29 cellular contexts compared by ENCODE assay signal in genomic region chr19:35106291-35106583, GRCh38. TPM values are rescaled to one million over a fixed set of nuclear protein-coding genes. Genes with fewer than 3 reads are reported as not detected.
DNase-seq lines count a peak whose midpoint lies in the region; ATAC-seq and TF ChIP-seq lines count a peak whose summit lies in the region.
"Had no signal": no experiment of that assay in that cellular context is flagged by ENCODE, and none has a peak within 500 bp of the region (broad histone marks: within the 10 kb centered on the region; RNA-seq: fewer than 3 reads in every experiment).

No MANE protein-coding gene starts in this region.

- TF ChIP-seq CTCF in osteoblast (IDR thresholded peaks at IDR 0.05; ENCODE audit: extremely low read depth, low read depth, low read length) (no peak), suprapubic skin (IDR thresholded peaks at IDR 0.05) (no peak)

- peaks cover 4% of the 10 kb centered on the region for H3K9me3 Mint-ChIP-seq in activated CD4-positive, alpha-beta T cell treated with anti-CD3 and anti-CD28 coated beads for 36 hours (ENCODE audit: low read depth)
- H3K9me3 Mint-ChIP-seq in activated CD4-positive, alpha-beta T cell treated with anti-CD3 and anti-CD28 coated beads, Interleukin-2, amount 10 ng/mL, durations not matched to agents 24 days and 14 days, result no peaks in the 10 kb centered on the region
- H3K9me3 Mint-ChIP-seq: activated naive CD4-positive, alpha-beta T cell treated with anti-CD3 and anti-CD28 coated beads for 36 hours; activated T-cell treated with anti-CD3 and anti-CD28 coated beads, Interleukin-2, amount 50 U/mL, for 4 hours; CD4-positive, alpha-beta T cell had no signal

- no peaks in the 10 kb centered on the region for H3K36me3 Mint-ChIP-seq in activated CD4-positive, alpha-beta T cell treated with anti-CD3 and anti-CD28 coated beads for 36 hours (ENCODE audit: low read depth)
- H3K36me3 Mint-ChIP-seq in activated CD4-positive, alpha-beta T cell treated with anti-CD3 and anti-CD28 coated beads, Interleukin-2, amount 10 ng/mL, durations not matched to agents 24 days and 14 days (ENCODE audit: low read depth), result no peaks in the 10 kb centered on the region

- CTCF ChIA-PET in activated CD4-positive, alpha-beta T cell treated with anti-CD3 and anti-CD28 coated beads for 36 hours (lab: Charles Lee), result interaction anchor here (0.6 kb wide), 1 partner anchor 620 kb away, joined by 4 read pairs; no protein-coding TSS in a partner anchor

- H3K27ac Mint-ChIP-seq in activated CD4-positive, alpha-beta T cell treated with anti-CD3 and anti-CD28 coated beads for 36 hours, result peak overlapping the region; percentile 55
- H3K27ac Mint-ChIP-seq in activated CD4-positive, alpha-beta T cell treated with anti-CD3 and anti-CD28 coated beads, Interleukin-2, amount 10 ng/mL, durations not matched to agents 24 days and 14 days, result no peak overlapping the region
- H3K27ac Mint-ChIP-seq: activated naive CD4-positive, alpha-beta T cell treated with anti-CD3 and anti-CD28 coated beads for 36 hours; CD4-positive, alpha-beta T cell; HFFc6; T-helper 1 cell treated with Interleukin-12 subunit alpha and Interleukin-12 subunit beta and Interleukin-4 antibody, amounts not matched to agents 30 μg/mL and 1 μg/mL, for 36 hours had no signal

- H3K9ac ChIP-seq in mesenchymal stem cell (ENCODE audit: low read length), result no peak overlapping the region

- H4K91ac ChIP-seq in mesenchymal stem cell (ENCODE audit: low read length), result no peak overlapping the region

- H3K4me3 Mint-ChIP-seq in activated CD4-positive, alpha-beta T cell treated with anti-CD3 and anti-CD28 coated beads for 36 hours, result no peak overlapping the region
- H3K4me3 Mint-ChIP-seq in activated CD4-positive, alpha-beta T cell treated with anti-CD3 and anti-CD28 coated beads, Interleukin-2, amount 10 ng/mL, durations not matched to agents 24 days and 14 days, result no peak overlapping the region
- H3K4me3 Mint-ChIP-seq: activated naive CD4-positive, alpha-beta T cell treated with anti-CD3 and anti-CD28 coated beads for 36 hours; activated T-cell treated with anti-CD3 and anti-CD28 coated beads, Interleukin-2, amount 50 U/mL, for 4 hours; CD4-positive, alpha-beta T cell; HFFc6; T-helper 1 cell treated with Interleukin-12 subunit alpha and Interleukin-12 subunit beta and Interleukin-4 antibody, amounts not matched to agents 30 μg/mL and 1 μg/mL, for 36 hours had no signal

- no peak overlapping the region for H3K23ac ChIP-seq in mesenchymal stem cell (ENCODE audit: low read length in 2 of 2)

- ATAC-seq in activated CD4-positive, alpha-beta T cell treated with anti-CD3 and anti-CD28 coated beads for 36 hours, result no peak

- H3K27me3 Mint-ChIP-seq in activated CD4-positive, alpha-beta T cell treated with anti-CD3 and anti-CD28 coated beads for 36 hours, result no peaks in the 10 kb centered on the region
- peaks cover 3% of the 10 kb centered on the region for H3K27me3 Mint-ChIP-seq in activated CD4-positive, alpha-beta T cell treated with anti-CD3 and anti-CD28 coated beads, Interleukin-2, amount 10 ng/mL, durations not matched to agents 24 days and 14 days
- H3K27me3 Mint-ChIP-seq: CD4-positive, alpha-beta T cell had no signal

- H2BK12ac ChIP-seq in mesenchymal stem cell (ENCODE audit: low read length in 2 of 2), result no peak overlapping the region

- H2AK5ac ChIP-seq in mesenchymal stem cell (ENCODE audit: low read length, severe bottlenecking), result no peak overlapping the region

- peaks cover 6% of the 10 kb centered on the region for H3K4me1 Mint-ChIP-seq in activated CD4-positive, alpha-beta T cell treated with anti-CD3 and anti-CD28 coated beads for 36 hours
- peaks cover 8% of the 10 kb centered on the region for H3K4me1 Mint-ChIP-seq in activated CD4-positive, alpha-beta T cell treated with anti-CD3 and anti-CD28 coated beads, Interleukin-2, amount 10 ng/mL, durations not matched to agents 24 days and 14 days

- WGBS in suprapubic skin, result 69% methylated on average over 7 of the region's 9 CpGs
- 96% methylated on average over 9 of the region's 9 CpGs for WGBS in mesenchymal stem cell

- no peak overlapping the region for H2BK5ac ChIP-seq in mesenchymal stem cell (ENCODE audit: low read depth, low read length, poor library complexity, severe bottlenecking)

- POLR2A ChIA-PET in activated CD4-positive, alpha-beta T cell treated with anti-CD3 and anti-CD28 coated beads for 36 hours (lab: Charles Lee), result no interaction called here

- H2BK120ac ChIP-seq in mesenchymal stem cell (ENCODE audit: low read depth, low read length), result no peak overlapping the region

- H3K4me2 ChIP-seq in osteoblast (ENCODE audit: insufficient read depth, low read length), result no peak overlapping the region
- H3K4me2 ChIP-seq in mesenchymal stem cell (ENCODE audit: low read length, poor library complexity, severe bottlenecking), result no peak overlapping the region

- H3K79me2 ChIP-seq in osteoblast (ENCODE audit: insufficient read depth, low read length), result no peaks in the 10 kb centered on the region

- H3K14ac ChIP-seq in mesenchymal stem cell (ENCODE audit: low read length in 2 of 2), result no peak overlapping the region

- DNase-seq in activated CD4-positive, alpha-beta T cell treated with anti-CD3 and anti-CD28 coated beads for 36 hours, result no peak
- DNase-seq in activated CD4-positive, alpha-beta T cell treated with anti-CD3 and anti-CD28 coated beads, Interleukin-2, amount 10 ng/mL, durations not matched to agents 24 days and 14 days, result no peak
- peak; percentile 92 for DNase-seq in globus pallidus (ENCODE audit: low spot score)
- peak; percentile 32 for DNase-seq in osteoblast (ENCODE audit: insufficient read length, low spot score, missing footprints)
- DNase-seq in suprapubic skin (ENCODE audit: low spot score in 2 of 2), result no peak
- no peak for DNase-seq in SK-N-DZ (ENCODE audit: low spot score)
- DNase-seq in mesenchymal stem cell, result no peak
- DNase-seq in NCI-H748 treated with DMSO at 0.1 percent for 48 hours (lab: John Stamatoyannopoulos, UW), result no peak
- DNase-seq: activated naive CD4-positive, alpha-beta T cell treated with anti-CD3 and anti-CD28 coated beads for 36 hours; activated T-cell treated with anti-CD3 and anti-CD28 coated beads, Interleukin-2, amount 50 U/mL, for 4 hours; CD4-positive, alpha-beta T cell; effector memory CD4-positive, alpha-beta T cell; foreskin melanocyte; HFFc6; IMR-90; islet precursor cell; NCI-H1092; NCI-H2029 treated with DMSO at 0.1 percent for 48 hours; NCI-H226; NCI-H774; stimulated activated CD4-positive, alpha-beta T cell treated with anti-CD3 and anti-CD28 coated beads, Interleukin-4, amount 100 ng/mL, for 4 hours; stimulated activated naive CD4-positive, alpha-beta T cell treated with Interleukin-2 at 50 U/mL for 16 hours; trophoblast cell had no signal

- H4K8ac ChIP-seq in mesenchymal stem cell (ENCODE audit: low read length), result no peak overlapping the region

- H3K79me1 ChIP-seq in mesenchymal stem cell (replicated peaks; ENCODE audit: low read length, poor library complexity, severe bottlenecking), result no peaks in the 10 kb centered on the region

- H2AFZ ChIP-seq in osteoblast (ENCODE audit: low read length) (no peak overlapping the region), mesenchymal stem cell (ENCODE audit: low read depth, low read length) (no peak overlapping the region)

- H3K27me3 ChIP-seq in osteoblast (ENCODE audit: insufficient read depth, low read length) (no peaks in the 10 kb centered on the region), suprapubic skin (no peaks in the 10 kb centered on the region), mesenchymal stem cell (ENCODE audit: control insufficient read depth in 1 of 2, insufficient read depth in 1 of 2, low read length in 2 of 2) (peaks cover 0 to under 1% of the 10 kb centered on the region in 2 experiments)
- H3K27me3 ChIP-seq: right atrium auricular region had no signal

- no peak for TF ChIP-seq EP300 in suprapubic skin (IDR thresholded peaks at IDR 0.05)

- no peak overlapping the region for H3K4ac ChIP-seq in mesenchymal stem cell (ENCODE audit: low read depth in 1 of 2, low read length in 2 of 2)

- H3K36me3 ChIP-seq in osteoblast (ENCODE audit: insufficient read depth, low read length), result no peaks in the 10 kb centered on the region
- H3K36me3 ChIP-seq in suprapubic skin, result no peaks in the 10 kb centered on the region
- H3K36me3 ChIP-seq in mesenchymal stem cell (ENCODE audit: control insufficient read depth in 1 of 2, insufficient read depth in 2 of 2, low read depth in 1 of 2, low read length in 2 of 2), result no peaks in the 10 kb centered on the region
- H3K36me3 ChIP-seq: right atrium auricular region had no signal

- H3K9me3 ChIP-seq in osteoblast (ENCODE audit: low read depth, low read length) (no peaks in the 10 kb centered on the region), suprapubic skin (no peaks in the 10 kb centered on the region), mesenchymal stem cell (ENCODE audit: control insufficient read depth, low read length) (no peaks in the 10 kb centered on the region)
- H3K9me3 ChIP-seq: right atrium auricular region had no signal

- intact Hi-C loops in activated CD4-positive, alpha-beta T cell treated with anti-CD3 and anti-CD28 coated beads for 36 hours (cut with DNase I, micrococcal nuclease), result no loop called here
- intact Hi-C loops in activated CD4-positive, alpha-beta T cell treated with anti-CD3 and anti-CD28 coated beads, Interleukin-2, amount 10 ng/mL, durations not matched to agents 24 days and 14 days (cut with micrococcal nuclease), result no loop called here

- H2BK15ac ChIP-seq in mesenchymal stem cell (ENCODE audit: low read depth, poor library complexity, severe bottlenecking), result no peak overlapping the region

- H4K20me1 ChIP-seq in osteoblast (ENCODE audit: insufficient read depth, low read length), result no peaks in the 10 kb centered on the region

- H3K27ac ChIP-seq in osteoblast (ENCODE audit: low read depth, low read length) (no peak overlapping the region), suprapubic skin (peak overlapping the region; percentile 79), mesenchymal stem cell (ENCODE audit: low read length, poor library complexity, severe bottlenecking) (no peak overlapping the region)
- H3K27ac ChIP-seq: 22Rv1, SK-N-MC had no signal

- H3K4me3 ChIP-seq in osteoblast (ENCODE audit: insufficient read depth, low read length) (no peak overlapping the region), suprapubic skin (no peak overlapping the region), mesenchymal stem cell (ENCODE audit: insufficient read depth in 1 of 2, low read depth in 1 of 2, low read length in 2 of 2) (no peak overlapping the region)
- H3K4me3 ChIP-seq: lung, right atrium auricular region, SK-N-MC had no signal

- TF ChIP-seq POLR2A in suprapubic skin (IDR thresholded peaks at IDR 0.05), result no peak

- peak overlapping the region in 1 of 2 experiments; percentile 48 for H3K18ac ChIP-seq in mesenchymal stem cell (ENCODE audit: low read depth in 1 of 2, low read length in 2 of 2)

- peaks cover 2% of the 10 kb centered on the region for H3K4me1 ChIP-seq in osteoblast (ENCODE audit: insufficient read depth, low read length)
- H3K4me1 ChIP-seq in suprapubic skin, result peaks cover 35% of the 10 kb centered on the region
- H3K4me1 ChIP-seq in mesenchymal stem cell (ENCODE audit: control insufficient read depth, insufficient read depth, low read depth, low read length), result no peaks in the 10 kb centered on the region

RNA-seq across cellular contexts. Expression of gene FXYD3, which starts 9.4 kb away (rescaled TPM):
- not detected for total RNA-seq in activated CD4-positive, alpha-beta T cell treated with anti-CD3 and anti-CD28 coated beads for 36 hours
- total RNA-seq in activated CD4-positive, alpha-beta T cell treated with anti-CD3 and anti-CD28 coated beads, Interleukin-2, amount 10 ng/mL, durations not matched to agents 24 days and 14 days, result not detected in 2 replicates
- total RNA-seq in osteoblast (not detected in 2 replicates), suprapubic skin (100 to 1,000 TPM; 383 to 765 (median 575) TPM)
- polyA plus RNA-seq in SK-N-DZ (2014; cell fraction: cytosol; rRNA removed), result not detected in 2 replicates
- not detected in 2 replicates for polyA plus RNA-seq in SK-N-DZ (2014; cell fraction: nucleus; rRNA removed)
- not detected for polyA plus RNA-seq in mesenchymal stem cell (2013, experiment 1 of 2)
- not detected for polyA plus RNA-seq in mesenchymal stem cell (2013, experiment 2 of 2)
- total RNA-seq: activated naive CD4-positive, alpha-beta T cell treated with anti-CD3 and anti-CD28 coated beads for 36 hours; CD4-positive, alpha-beta T cell; HFFc6; IMR-90 had no signal
- polyA plus RNA-seq: IMR-90 had no signal

RNA-seq across cellular contexts. Expression of gene LGI4, which starts 28.6 kb away (rescaled TPM):
- total RNA-seq in activated CD4-positive, alpha-beta T cell treated with anti-CD3 and anti-CD28 coated beads for 36 hours, result under 1 TPM; 0.66 to 0.67 TPM
- 0.07 and 0.16 TPM in 2 replicates for total RNA-seq in activated CD4-positive, alpha-beta T cell treated with anti-CD3 and anti-CD28 coated beads, Interleukin-2, amount 10 ng/mL, durations not matched to agents 24 days and 14 days
- total RNA-seq in osteoblast (0.59 and 0.72 TPM in 2 replicates), suprapubic skin (10 to 100 TPM in 1 of 4 donors, 1 to 10 TPM in 3; 4.3 to 11.8 (median 7.8) TPM)
- not detected in 2 replicates for polyA plus RNA-seq in SK-N-DZ (2014; cell fraction: cytosol; rRNA removed)
- polyA plus RNA-seq in SK-N-DZ (2014; cell fraction: nucleus; rRNA removed), result not detected in 2 replicates
- polyA plus RNA-seq in mesenchymal stem cell (2013, experiment 1 of 2), result 0.15 TPM
- 0.11 TPM for polyA plus RNA-seq in mesenchymal stem cell (2013, experiment 2 of 2)
- total RNA-seq: IMR-90 had no signal

RNA-seq across cellular contexts. Expression of gene FXYD1, which starts 32.4 kb away (rescaled TPM):
- total RNA-seq in activated CD4-positive, alpha-beta T cell treated with anti-CD3 and anti-CD28 coated beads for 36 hours, result 1 to 10 TPM; 1.9 to 2.4 TPM
- 0.79 TPM in 1 of 2 replicates, not detected in the other for total RNA-seq in activated CD4-positive, alpha-beta T cell treated with anti-CD3 and anti-CD28 coated beads, Interleukin-2, amount 10 ng/mL, durations not matched to agents 24 days and 14 days
- total RNA-seq in osteoblast, result not detected in 2 replicates
- 10 to 100 TPM in 1 of 4 donors, 1 to 10 TPM in 3; 2.0 to 10.9 (median 6.7) TPM for total RNA-seq in suprapubic skin
- not detected in 2 replicates for polyA plus RNA-seq in SK-N-DZ (2014; cell fraction: cytosol; rRNA removed)
- not detected in 2 replicates for polyA plus RNA-seq in SK-N-DZ (2014; cell fraction: nucleus; rRNA removed)
- polyA plus RNA-seq in mesenchymal stem cell (2013, experiment 1 of 2), result 0.33 TPM
- polyA plus RNA-seq in mesenchymal stem cell (2013, experiment 2 of 2), result 0.33 TPM
- total RNA-seq: RPMI7951 had no signal

RNA-seq across cellular contexts. Expression of gene FXYD7, which starts 36.8 kb away (rescaled TPM):
- under 1 TPM; 0.41 to 0.46 TPM for total RNA-seq in activated CD4-positive, alpha-beta T cell treated with anti-CD3 and anti-CD28 coated beads for 36 hours
- total RNA-seq in activated CD4-positive, alpha-beta T cell treated with anti-CD3 and anti-CD28 coated beads, Interleukin-2, amount 10 ng/mL, durations not matched to agents 24 days and 14 days, result 0.23 TPM in 1 of 2 replicates, not detected in the other
- total RNA-seq in osteoblast (not detected in 2 replicates), suprapubic skin (1 to 10 TPM in 1 of 4 donors, not detected in 3; 2.2 TPM)
- polyA plus RNA-seq in SK-N-DZ (2014; cell fraction: cytosol; rRNA removed), result not detected in 2 replicates
- not detected in 2 replicates for polyA plus RNA-seq in SK-N-DZ (2014; cell fraction: nucleus; rRNA removed)
- 0.07 TPM for polyA plus RNA-seq in mesenchymal stem cell (2013, experiment 1 of 2)
- not detected for polyA plus RNA-seq in mesenchymal stem cell (2013, experiment 2 of 2)
- total RNA-seq: IMR-90, lung, right atrium auricular region, RPMI7951 had no signal

RNA-seq across cellular contexts. Expression of gene FXYD5, which starts 48.3 kb away (rescaled TPM):
- total RNA-seq in activated CD4-positive, alpha-beta T cell treated with anti-CD3 and anti-CD28 coated beads for 36 hours, result 100 to 1,000 TPM; 261 to 358 TPM
- total RNA-seq in activated CD4-positive, alpha-beta T cell treated with anti-CD3 and anti-CD28 coated beads, Interleukin-2, amount 10 ng/mL, durations not matched to agents 24 days and 14 days, result 273 and 286 TPM in 2 replicates
- total RNA-seq in osteoblast (29.0 and 32.4 TPM in 2 replicates), suprapubic skin (10 to 100 TPM; 29.8 to 64.8 (median 37.7) TPM)
- polyA plus RNA-seq in SK-N-DZ (2014; cell fraction: cytosol; rRNA removed), result not detected in 2 replicates
- polyA plus RNA-seq in SK-N-DZ (2014; cell fraction: nucleus; rRNA removed), result not detected in 2 replicates
- polyA plus RNA-seq in mesenchymal stem cell (2013, experiment 1 of 2), result 248 TPM
- 237 TPM for polyA plus RNA-seq in mesenchymal stem cell (2013, experiment 2 of 2)

Comparison
In these comparisons a context has a peak if more than half of its experiments do, and no peak if none do; other contexts are left out.
1. DNase-seq: peak in globus pallidus (single experiment) and osteoblast (single experiment); none in activated CD4-positive, alpha-beta T cell treated with anti-CD3 and anti-CD28 coated beads for 36 hours (single experiment), activated CD4-positive, alpha-beta T cell treated with anti-CD3 and anti-CD28 coated beads, Interleukin-2, amount 10 ng/mL, durations not matched to agents 24 days and 14 days (single experiment), suprapubic skin (0 of 2), SK-N-DZ (single experiment), mesenchymal stem cell (single experiment) and NCI-H748 treated with DMSO at 0.1 percent for 48 hours (single experiment).
2. RNA of gene FXYD3, which starts 9.4 kb away (total RNA-seq): 383 to 765 TPM in suprapubic skin; not detected in activated CD4-positive, alpha-beta T cell treated with anti-CD3 and anti-CD28 coated beads for 36 hours, not detected in activated CD4-positive, alpha-beta T cell treated with anti-CD3 and anti-CD28 coated beads, Interleukin-2, amount 10 ng/mL, durations not matched to agents 24 days and 14 days and not detected in osteoblast; every median in the first group is over 100 times any median in the second.